In the genomic region with DNA sequence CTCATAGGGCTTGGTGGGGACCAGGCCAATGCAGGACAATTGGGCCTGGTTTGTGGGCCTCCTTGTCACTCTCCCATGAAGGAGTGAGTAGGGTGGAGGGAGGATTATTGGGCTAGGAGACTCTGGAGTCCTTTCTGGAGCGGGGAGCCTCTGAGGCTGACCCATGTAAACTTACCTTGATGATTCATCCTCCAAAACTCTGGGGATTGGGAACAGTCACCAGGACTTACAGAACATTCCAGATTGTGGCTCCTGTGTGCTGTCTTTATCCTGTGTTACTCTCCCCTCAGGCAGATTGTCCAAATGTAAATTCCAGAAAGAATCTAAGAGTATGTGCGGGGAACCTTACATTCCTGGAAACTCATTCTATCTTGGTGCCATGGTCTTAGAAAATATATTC, we compare ENCODE assay signal across 25 cellular contexts.
"Had no signal": no experiment of that assay in that cellular context is flagged by ENCODE, and none has a peak within 500 bp of the region (broad histone marks: within the 10 kb centered on the region; RNA-seq: fewer than 3 reads in every experiment).

No MANE protein-coding gene starts in this region.

- H3K27me3 ChIP-seq: ascending aorta had no signal

- H3K36me3 ChIP-seq: ascending aorta had no signal

- ATAC-seq: activated CD8-positive, alpha-beta T cell treated with anti-CD3 and anti-CD28 coated beads, Interleukin-2, amount 10 ng/mL, durations not matched to agents 7 days and 5 days; body of pancreas; Panc1; T-helper 17 cell; WTC11 had no signal

- H3K27ac ChIP-seq: ascending aorta, body of pancreas had no signal

- H3K9me3 ChIP-seq: ascending aorta, body of pancreas had no signal

- H3K4me3 ChIP-seq: ascending aorta, body of pancreas had no signal

- H3K36me3 Mint-ChIP-seq: activated naive CD8-positive, alpha-beta T cell treated with anti-CD3 and anti-CD28 coated beads, Interleukin-2, amount 10 ng/mL, durations not matched to agents 7 days and 5 days; WTC11 had no signal

- H3K4me3 Mint-ChIP-seq: activated CD8-positive, alpha-beta T cell treated with anti-CD3 and anti-CD28 coated beads, Interleukin-2, amount 10 ng/mL, durations not matched to agents 7 days and 5 days; activated naive CD8-positive, alpha-beta T cell treated with anti-CD3 and anti-CD28 coated beads, Interleukin-2, amount 10 ng/mL, durations not matched to agents 7 days and 5 days; T-helper 17 cell; WTC11 had no signal

- H3K9me3 Mint-ChIP-seq: activated naive CD8-positive, alpha-beta T cell treated with anti-CD3 and anti-CD28 coated beads, Interleukin-2, amount 10 ng/mL, durations not matched to agents 7 days and 5 days had no signal

- DNase-seq: activated CD4-positive, alpha-beta T cell treated with anti-CD3 and anti-CD28 coated beads for 48 hours; activated CD4-positive, alpha-beta T cell treated with anti-CD3 and anti-CD28 coated beads, Interleukin-2, amount 50 U/mL, for 4 hours; activated CD4-positive, CD25-positive, alpha-beta regulatory T cell treated with anti-CD3 and anti-CD28 coated beads, Interleukin-2, amount 50 U/mL, for 72 hours; activated CD8-positive, alpha-beta memory T cell treated with anti-CD3 and anti-CD28 coated beads, Interleukin-2, amount 50 U/mL, for 48 hours; activated CD8-positive, alpha-beta T cell treated with anti-CD3 and anti-CD28 coated beads, Interleukin-2, amount 10 ng/mL, durations not matched to agents 7 days and 5 days; activated naive CD4-positive, alpha-beta T cell treated with anti-CD3 and anti-CD28 coated beads, Interleukin-2, amount 50 U/mL, for 16 hours; activated naive CD8-positive, alpha-beta T cell treated with anti-CD3 and anti-CD28 coated beads, Interleukin-2, amount 10 ng/mL, durations not matched to agents 7 days and 5 days; activated T-cell treated with anti-CD3 and anti-CD28 coated beads, Interleukin-2, amount 50 U/mL, for 1 hour; body of pancreas; IMR-90; Kasumi-1; KBM-7; NCI-H1092; NCI-H1417; NCI-H1930; NCI-H345; NCI-H510A; NCI-H526 treated with DMSO at 0.1 percent for 48 hours; NCI-H82; SHP77 treated with DMSO at 0.1 percent for 48 hours; T-helper 17 cell; T-helper 9 cell had no signal

- H3K27me3 Mint-ChIP-seq: activated naive CD8-positive, alpha-beta T cell treated with anti-CD3 and anti-CD28 coated beads, Interleukin-2, amount 10 ng/mL, durations not matched to agents 7 days and 5 days had no signal

- H3K4me1 Mint-ChIP-seq: activated naive CD8-positive, alpha-beta T cell treated with anti-CD3 and anti-CD28 coated beads, Interleukin-2, amount 10 ng/mL, durations not matched to agents 7 days and 5 days; T-helper 17 cell had no signal

- H3K4me1 ChIP-seq: ascending aorta, body of pancreas had no signal

- H3K27ac Mint-ChIP-seq: activated CD8-positive, alpha-beta T cell treated with anti-CD3 and anti-CD28 coated beads, Interleukin-2, amount 10 ng/mL, durations not matched to agents 7 days and 5 days; activated naive CD8-positive, alpha-beta T cell treated with anti-CD3 and anti-CD28 coated beads, Interleukin-2, amount 10 ng/mL, durations not matched to agents 7 days and 5 days; T-helper 17 cell had no signal
